In the genomic region with DNA sequence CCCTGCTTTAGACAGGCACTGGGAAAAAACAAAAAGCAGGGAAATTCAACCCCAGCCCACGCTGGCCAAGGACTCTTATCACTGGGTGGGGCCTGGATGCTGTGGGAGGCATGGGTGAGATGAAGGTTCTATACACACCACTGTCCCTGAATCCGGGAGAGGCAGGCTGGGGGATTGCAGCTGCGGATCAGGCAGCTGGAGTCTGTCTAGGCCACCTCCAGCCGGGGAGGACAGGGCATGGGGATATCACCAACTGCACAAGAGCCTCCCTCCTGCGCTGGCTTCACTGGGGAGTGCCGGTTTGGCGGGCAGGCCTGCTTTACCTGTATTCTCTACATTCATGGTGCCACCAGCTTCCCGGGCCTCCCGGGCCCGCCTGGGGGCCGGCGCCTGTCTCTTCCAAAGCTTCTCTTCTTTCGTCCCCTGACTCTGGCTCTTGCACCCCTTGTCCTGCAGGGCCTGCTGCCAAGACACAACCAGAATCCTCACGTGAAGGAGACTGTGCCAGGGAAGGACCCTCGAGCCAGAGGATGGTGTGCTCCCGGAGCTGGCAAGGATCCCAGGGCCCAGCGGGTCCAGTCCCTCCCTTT, we compare ENCODE assay signal across 17 cellular contexts. TPM values are rescaled to one million over a fixed set of nuclear protein-coding genes. Genes with fewer than 3 reads are reported as not detected.
DNase-seq lines count a peak whose midpoint lies in the region; ATAC-seq, FAIRE-seq and TF ChIP-seq lines count a peak whose summit lies in the region.
"Had no signal": no experiment of that assay in that cellular context is flagged by ENCODE, and none has a peak within 500 bp of the region (broad histone marks: within the 10 kb centered on the region; RNA-seq: fewer than 3 reads in every experiment).

No MANE protein-coding gene starts in this region.

- no peaks in the 10 kb centered on the region for H4K20me1 ChIP-seq in K562 (replicated peaks; ENCODE audit: control insufficient read depth, insufficient read depth, low read length)

- peaks cover 21% of the 10 kb centered on the region; the same call in 1 of the 2 replicates for H3K36me3 ChIP-seq in HUES6 (ENCODE audit: control insufficient read depth, insufficient read depth, low read length)
- H3K36me3 ChIP-seq in K562 (ENCODE audit: control insufficient read depth, insufficient read depth, low read length): peaks cover 74% of the 10 kb centered on the region; the same call in 2 of the 3 replicates
- peaks cover 21 to 61% of the 10 kb centered on the region in 2 donors for H3K36me3 ChIP-seq in kidney (ENCODE audit: control insufficient read depth in 1 of 2, insufficient read depth in 2 of 2, low read length in 2 of 2)
- peaks cover 52% of the 10 kb centered on the region for H3K36me3 ChIP-seq in suprapubic skin
- no peaks in the 10 kb centered on the region for H3K36me3 ChIP-seq in WERI-Rb-1

- no peaks in the 10 kb centered on the region for H3K27me3 ChIP-seq in HUES6 (ENCODE audit: control insufficient read depth, insufficient read depth, low read length)
- H3K27me3 ChIP-seq in K562 (ENCODE audit: control insufficient read depth in 2 of 2, insufficient read depth in 2 of 2, low read length in 2 of 2): no peaks in the 10 kb centered on the region
- H3K27me3 ChIP-seq in suprapubic skin: no peaks in the 10 kb centered on the region
- H3K27me3 ChIP-seq in WERI-Rb-1 (ENCODE audit: insufficient read depth, low read depth, severe bottlenecking): no peaks in the 10 kb centered on the region

- FAIRE-seq in K562 (lab: Jason Lieb, UNC): no peak
- no peak for FAIRE-seq in kidney (lab: Jason Lieb, UNC)
- FAIRE-seq: frontal cortex, keratinocyte had no signal

- no peaks in the 10 kb centered on the region for H3K9me1 ChIP-seq in K562 (ENCODE audit: control insufficient read depth, insufficient read depth, low read length)

- in situ Hi-C loops in K562 (cut with MboI): no loop called here

- TF ChIP-seq EP300 in K562 (IDR thresholded peaks at IDR 0.05; ENCODE audit: low read length) (no peak), suprapubic skin (IDR thresholded peaks at IDR 0.05) (no peak)

- no peak overlapping the region for H3K27ac ChIP-seq in HUES6 (ENCODE audit: low read depth, low read length)
- no peak overlapping the region for H3K27ac ChIP-seq in K562 (ENCODE audit: extremely low read depth, low read depth, low read length)
- peak overlapping the region in 1 of 2 donors; percentile 51 for H3K27ac ChIP-seq in kidney (ENCODE audit: low read depth in 2 of 2, low read length in 2 of 2)
- peak overlapping the region; percentile 7 for H3K27ac ChIP-seq in suprapubic skin
- no peak overlapping the region for H3K27ac ChIP-seq in WERI-Rb-1
- H3K27ac ChIP-seq: SK-N-MC had no signal

- DNase-seq in K562 (ENCODE audit: extremely low read depth in 1 of 4, low spot score in 3 of 4): no peak
- DNase-seq in kidney: peak; percentile 63
- DNase-seq in suprapubic skin (ENCODE audit: low spot score in 2 of 2): no peak
- DNase-seq in WERI-Rb-1: no peak
- DNase-seq in hippocampal formation (lab: John Stamatoyannopoulos, UW): no peak
- DNase-seq: activated CD4-positive, alpha-beta T cell treated with anti-CD3 and anti-CD28 coated beads for 4 hours; activated gamma-delta T cell treated with Interleukin-2 at 50 U/mL for 16 hours; activated naive CD8-positive, alpha-beta T cell treated with anti-CD3 and anti-CD28 coated beads, Interleukin-2, amount 50 U/mL, for 24 hours; activated T-cell treated with anti-CD3 and anti-CD28 coated beads, Interleukin-2, amount 50 U/mL, for 24 hours; effector CD8-positive, alpha-beta T cell; NCI-H524 had no signal

- H3K4me1 ChIP-seq in HUES6 (ENCODE audit: control insufficient read depth, insufficient read depth, low read length) (peaks cover 6% of the 10 kb centered on the region; the same call in 1 of the 2 replicates), K562 (replicated peaks in 1 of 2; ENCODE audit: control insufficient read depth in 2 of 2, insufficient read depth in 2 of 2, low read length in 2 of 2) (peaks cover 0 to 23% of the 10 kb centered on the region in 2 experiments; a peak in 1 of 5 replicates), kidney (ENCODE audit: control insufficient read depth in 1 of 2, insufficient read depth in 1 of 2, low read depth in 1 of 2, low read length in 2 of 2) (peaks cover 35 to 47% of the 10 kb centered on the region in 2 donors), suprapubic skin (peaks cover 21% of the 10 kb centered on the region)

- intact Hi-C loops in K562 (cut with micrococcal nuclease): no loop called here
- intact Hi-C loops in kidney (cut with DNase I): no loop called here

- H3K4me2 ChIP-seq in K562 (ENCODE audit: insufficient read depth, low read length): no peak overlapping the region

- peak overlapping the region; percentile 17 for H3K9ac ChIP-seq in HUES6 (ENCODE audit: low read length)
- H3K9ac ChIP-seq in K562 (ENCODE audit: insufficient read depth in 1 of 2, low read depth in 2 of 2, low read length in 2 of 2): peak overlapping the region in 1 of 2 experiments; percentile 48; a peak in 1 of 4 replicates
- H3K9ac ChIP-seq in kidney (ENCODE audit: low read length in 2 of 2): no peak overlapping the region

- H2AFZ ChIP-seq in K562 (ENCODE audit: low read depth, low read length): no peak overlapping the region

- H3K79me2 ChIP-seq in K562 (ENCODE audit: control insufficient read depth, insufficient read depth, low read length): no peaks in the 10 kb centered on the region

- ATAC-seq in K562 (no peak), HG02623 (IDR thresholded peaks at IDR 0.05; ENCODE audit: unreplicated experiment) (no peak)
- ATAC-seq: activated naive CD8-positive, alpha-beta T cell treated with anti-CD3 and anti-CD28 coated beads, Interleukin-2, amount 50 U/mL, for 24 hours had no signal

- no peak overlapping the region for H3K4me3 ChIP-seq in HUES6 (ENCODE audit: low read depth, low read length)
- H3K4me3 ChIP-seq in K562: no peak overlapping the region
- no peak overlapping the region for H3K4me3 ChIP-seq in kidney (ENCODE audit: low read length in 2 of 2)
- no peak overlapping the region for H3K4me3 ChIP-seq in suprapubic skin
- H3K4me3 ChIP-seq in WERI-Rb-1 (ENCODE audit: low read depth, low read length): no peak overlapping the region
- H3K4me3 ChIP-seq: SK-N-MC had no signal

- 74% methylated on average over 13 of the region's 17 CpGs for WGBS in K562 (ENCODE audit: insufficient coverage, low coverage, missing lambda C conversion rate)
- 82% methylated on average over 13 of the region's 17 CpGs for WGBS in suprapubic skin

- TF ChIP-seq CTCF in K562 (IDR thresholded peaks at IDR 0.05 in 2 of 3, conservative IDR thresholded peaks at IDR 0.05 in 1 of 3; ENCODE audit: insufficient read depth in 2 of 3, low read depth in 1 of 3, low read length in 3 of 3) (no peak), kidney (IDR thresholded peaks at IDR 0.05; ENCODE audit: borderline replicate concordance, extremely low read depth, insufficient read depth) (no peak), suprapubic skin (IDR thresholded peaks at IDR 0.05) (no peak), WERI-Rb-1 (IDR thresholded peaks at IDR 0.05; ENCODE audit: low read depth, low read length) (no peak)

- TF ChIP-seq RAD21 in K562 (CRISPR knock-in tag; conservative IDR thresholded peaks at IDR 0.05 in 1 of 2, IDR thresholded peaks at IDR 0.05 in 1 of 2): no peak

- no TSS peak for BruUV-seq in K562 (replicated peaks; lab: Mats Ljungman, UMichigan)

- CTCF ChIA-PET in K562 (lab: Yijun Ruan, JAX; ENCODE audit: low intra/inter-chr PET ratio): no interaction called here

- POLR2A ChIA-PET in K562 (lab: Yijun Ruan, JAX): interaction anchor here (0.7 to 4.3 kb wide), 2 partner anchors 12 to 15 kb away, joined by 3 to 20 read pairs; a partner anchor contains a TSS

- no peaks in the 10 kb centered on the region for H3K9me3 ChIP-seq in HUES6 (ENCODE audit: control insufficient read depth, insufficient read depth, low read depth, low read length)
- no peaks in the 10 kb centered on the region for H3K9me3 ChIP-seq in K562 (replicated peaks; ENCODE audit: control insufficient read depth, insufficient read depth, low read depth, low read length)
- no peaks in the 10 kb centered on the region for H3K9me3 ChIP-seq in kidney (ENCODE audit: control insufficient read depth in 1 of 2, low read length in 2 of 2)
- H3K9me3 ChIP-seq in suprapubic skin: no peaks in the 10 kb centered on the region
- H3K9me3 ChIP-seq in WERI-Rb-1 (ENCODE audit: severe bottlenecking): no peaks in the 10 kb centered on the region

- TF ChIP-seq POLR2A in K562 (conservative IDR thresholded peaks at IDR 0.05) (no peak), suprapubic skin (IDR thresholded peaks at IDR 0.05) (no peak)

RNA-seq across cellular contexts. Expression of a gene that starts 13.9 kb away (rescaled TPM):
- 164 and 411 TPM in 2 replicates for total RNA-seq in K562 (2011; cell fraction: chromatin; rRNA removed; ENCODE audit: low replicate concordance)
- total RNA-seq in K562 (2011; cell fraction: nucleolus; rRNA removed): 182 and 194 TPM in 2 replicates
- 159 and 191 TPM in 2 replicates for total RNA-seq in K562 (2011; cell fraction: nucleoplasm; rRNA removed)
- total RNA-seq in K562 (2014; rRNA removed) (103 and 106 TPM in 2 replicates), K562 (2014; rRNA removed; fragmentation: Illumina TruSeq; extraction: Trizol) (19.0 and 22.9 TPM in 2 replicates), K562 (2015; rRNA removed; fragmentation: Illumina TruSeq; extraction: Trizol) (26.2 and 28.4 TPM in 2 replicates), K562 (2021) (94.5 and 105 TPM in 2 replicates), kidney (109 TPM), suprapubic skin (100 to 1,000 TPM; 111 to 219 (median 153) TPM)
- polyA plus RNA-seq in K562 (2011; rRNA removed) (53.3 and 63.5 TPM in 2 replicates), K562 (2014; fragmentation: Illumina TruSeq; extraction: Trizol) (20.2 and 47.1 TPM in 2 replicates), K562 (2014; fragmentation: Nextera tagmentation; extraction: Ambion mirVana) (under 1 TPM; 0.23 to 0.96 TPM), K562 (2014; rRNA removed) (78.1 and 80.3 TPM in 2 replicates), kidney (ENCODE audit: insufficient read depth, low read depth, low replicate concordance) (74.9 TPM)
- 55.1 and 112 TPM in 2 replicates for polyA plus RNA-seq in K562 (2011; cell fraction: cytosol; rRNA removed)
- 117 and 212 TPM in 2 replicates for polyA plus RNA-seq in K562 (2011; cell fraction: nucleus; rRNA removed)
- 52.0 and 117 TPM in 2 replicates for polyA plus RNA-seq in K562 (2012)
- 30.1 and 42.3 TPM in 2 replicates for polyA minus RNA-seq in K562 (2011; rRNA and poly(A)+ RNA removed)
- polyA minus RNA-seq in K562 (2011; cell fraction: cytosol; rRNA and poly(A)+ RNA removed): 44.9 and 52.3 TPM in 2 replicates
- polyA minus RNA-seq in K562 (2011; cell fraction: nucleus; rRNA and poly(A)+ RNA removed): 83.2 and 86.6 TPM in 2 replicates
- total RNA-seq: T-helper 2 cell treated with Interferon-gamma antibody and Interleukin-4, amounts not matched to agents 100 ng/mL and 5 ng/mL, for 36 hours had no signal

RNA-seq across cellular contexts. Expression of a gene that starts 52.8 kb away (rescaled TPM):
- total RNA-seq in K562 (2011; cell fraction: chromatin; rRNA removed; ENCODE audit: low replicate concordance): 32.2 and 108 TPM in 2 replicates
- 85.9 and 107 TPM in 2 replicates for total RNA-seq in K562 (2011; cell fraction: nucleolus; rRNA removed)
- 35.6 and 47.7 TPM in 2 replicates for total RNA-seq in K562 (2011; cell fraction: nucleoplasm; rRNA removed)
- total RNA-seq in K562 (2014; rRNA removed) (41.7 and 49.9 TPM in 2 replicates), K562 (2014; rRNA removed; fragmentation: Illumina TruSeq; extraction: Trizol) (11.0 and 12.4 TPM in 2 replicates), K562 (2015; rRNA removed; fragmentation: Illumina TruSeq; extraction: Trizol) (16.2 and 19.2 TPM in 2 replicates), K562 (2021) (50.2 and 52.6 TPM in 2 replicates), kidney (14.5 TPM), suprapubic skin (10 to 100 TPM; 47.8 to 62.7 (median 55.7) TPM)
- polyA plus RNA-seq in K562 (2011; rRNA removed) (21.9 and 35.8 TPM in 2 replicates), K562 (2014; fragmentation: Illumina TruSeq; extraction: Trizol) (34.2 and 55.7 TPM in 2 replicates), K562 (2014; fragmentation: Nextera tagmentation; extraction: Ambion mirVana) (1 to 10 TPM; 1.2 to 2.6 TPM), K562 (2014; rRNA removed) (39.6 and 48.0 TPM in 2 replicates), kidney (ENCODE audit: insufficient read depth, low read depth, low replicate concordance) (13.9 TPM)
- polyA plus RNA-seq in K562 (2011; cell fraction: cytosol; rRNA removed): 23.3 and 42.8 TPM in 2 replicates
- 157 and 196 TPM in 2 replicates for polyA plus RNA-seq in K562 (2011; cell fraction: nucleus; rRNA removed)
- 32.5 and 46.3 TPM in 2 replicates for polyA plus RNA-seq in K562 (2012)
- polyA minus RNA-seq in K562 (2011; rRNA and poly(A)+ RNA removed): 9.4 and 10.4 TPM in 2 replicates
- 17.7 and 29.2 TPM in 2 replicates for polyA minus RNA-seq in K562 (2011; cell fraction: cytosol; rRNA and poly(A)+ RNA removed)
- 35.1 and 38.8 TPM in 2 replicates for polyA minus RNA-seq in K562 (2011; cell fraction: nucleus; rRNA and poly(A)+ RNA removed)
